In genomic region chr12:54211920-54212319, GRCh38 we compare ENCODE assay signal across 31 cellular contexts.
"Had no signal": no experiment of that assay in that cellular context is flagged by ENCODE, and none has a peak within 500 bp of the region (broad histone marks: within the 10 kb centered on the region; RNA-seq: fewer than 3 reads in every experiment).

No MANE protein-coding gene starts in this region.

- H3K36me3 ChIP-seq: ascending aorta, SJCRH30, WERI-Rb-1 had no signal

- H3K27me3 ChIP-seq: ascending aorta had no signal

- H3K27ac ChIP-seq: ascending aorta, body of pancreas, SJCRH30, WERI-Rb-1 had no signal

- H3K4me2 ChIP-seq: SK-N-SH had no signal

- H3K9me3 ChIP-seq: ascending aorta, body of pancreas, SJCRH30, SK-N-SH had no signal

- FAIRE-seq: bronchial epithelial cell had no signal

- ATAC-seq: activated CD8-positive, alpha-beta memory T cell treated with anti-CD3 and anti-CD28 coated beads, Interleukin-2, amount 10 ng/mL, durations not matched to agents 7 days and 5 days; activated T-helper 17 cell treated with anti-CD3 and anti-CD28 coated beads, Interleukin-2, amount 50 U/mL, for 72 hours; body of pancreas; Panc1; Right ventricle myocardium inferior had no signal

- DNase-seq: activated CD4-positive, alpha-beta T cell treated with anti-CD3 and anti-CD28 coated beads for 1 hour; activated CD4-positive, alpha-beta T cell treated with anti-CD3 and anti-CD28 coated beads, Interleukin-2, amount 10 ng/mL, durations not matched to agents 24 days and 14 days; activated CD4-positive, alpha-beta T cell treated with anti-CD3 and anti-CD28 coated beads, Interleukin-2, amount 50 U/mL, for 48 hours; activated CD8-positive, alpha-beta memory T cell treated with anti-CD3 and anti-CD28 coated beads, Interleukin-2, amount 10 ng/mL, durations not matched to agents 7 days and 5 days; activated gamma-delta T cell; activated naive CD4-positive, alpha-beta T cell treated with anti-CD3 and anti-CD28 coated beads, Interleukin-2, amount 50 U/mL, for 16 hours; activated T-cell treated with anti-CD3 and anti-CD28 coated beads, Interleukin-2, amount 50 U/mL, for 48 hours; amniotic stem cell; body of pancreas; central memory CD4-positive, alpha-beta T cell; KBM-7; MV-4-11; NCI-H1092 treated with DMSO at 0.1 percent for 48 hours; NCI-H1417 treated with DMSO at 0.1 percent for 48 hours; NCI-H1694; NCI-H2029; NCI-H2107; NCI-H345; NCI-H510A; NCI-H526 treated with DMSO at 0.1 percent for 48 hours; NCI-H82; RPMI8226; SJCRH30; SK-N-SH; T-helper 1 cell; WERI-Rb-1 had no signal

- H3K4me3 ChIP-seq: ascending aorta, body of pancreas, SJCRH30 had no signal

- H3K9ac ChIP-seq: SK-N-SH had no signal
